Comparison of ENCODE assay signal across 22 cellular contexts in the genomic region with DNA sequence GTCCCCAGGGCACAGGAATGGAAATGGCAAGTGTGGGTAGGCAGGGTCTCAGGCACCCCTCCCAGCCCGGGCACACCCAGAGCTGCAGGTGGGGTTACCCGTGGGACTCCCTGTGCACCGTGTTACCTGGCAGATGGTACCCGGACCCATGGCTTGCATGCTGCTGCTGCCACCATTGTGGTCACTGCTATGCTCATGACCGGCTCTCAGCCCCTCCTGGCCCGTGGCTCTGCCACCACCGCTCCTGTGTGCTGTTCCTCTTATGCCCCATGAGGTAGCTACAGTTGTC.
"Had no signal": no experiment of that assay in that cellular context is flagged by ENCODE, and none has a peak within 500 bp of the region (broad histone marks: within the 10 kb centered on the region; RNA-seq: fewer than 3 reads in every experiment).

No MANE protein-coding gene starts in this region.

- H3K27ac ChIP-seq: ascending aorta, cardiac muscle cell, WERI-Rb-1 had no signal

- H3K27ac Mint-ChIP-seq: activated CD4-positive, alpha-beta memory T cell treated with anti-CD3 and anti-CD28 coated beads, Interleukin-2, amount 10 ng/mL, durations not matched to agents 7 days and 5 days; activated CD4-positive, alpha-beta T cell treated with anti-CD3 and anti-CD28 coated beads for 36 hours; activated CD8-positive, alpha-beta memory T cell treated with anti-CD3 and anti-CD28 coated beads, Interleukin-2, amount 10 ng/mL, durations not matched to agents 7 days and 5 days; activated CD8-positive, alpha-beta T cell treated with anti-CD3 and anti-CD28 coated beads, Interleukin-2, amount 10 ng/mL, durations not matched to agents 7 days and 5 days; activated naive CD4-positive, alpha-beta T cell treated with anti-CD3 and anti-CD28 coated beads, Interleukin-2, amount 10 ng/mL, durations not matched to agents 7 days and 5 days; activated naive CD4-positive, alpha-beta T cell treated with anti-CD3 and anti-CD28 coated beads, Interleukin-2, amount 50 U/mL, for 24 hours; activated naive CD8-positive, alpha-beta T cell; activated naive CD8-positive, alpha-beta T cell treated with anti-CD3 and anti-CD28 coated beads, Interleukin-2, amount 10 ng/mL, durations not matched to agents 7 days and 5 days; activated naive CD8-positive, alpha-beta T cell treated with anti-CD3 and anti-CD28 coated beads, Interleukin-2, amount 50 U/mL, for 24 hours; activated T-cell treated with anti-CD3 and anti-CD28 coated beads, Interleukin-2, amount 50 U/mL, for 24 hours; activated T-helper 2 cell treated with anti-CD3 and anti-CD28 coated beads, Interferon-gamma antibody, Interleukin-2, Interleukin-4, amounts not matched to agents 10 μg/mL and 5 μg/mL and 100 μg/mL, durations not matched to agents 14 hours and 24 hours and 36 hours; WTC11 had no signal

- H3K9me3 Mint-ChIP-seq: activated CD4-positive, alpha-beta memory T cell treated with anti-CD3 and anti-CD28 coated beads, Interleukin-2, amount 10 ng/mL, durations not matched to agents 7 days and 5 days; activated CD4-positive, alpha-beta T cell treated with anti-CD3 and anti-CD28 coated beads, Interleukin-2, amount 10 ng/mL, durations not matched to agents 7 days and 5 days; activated naive CD4-positive, alpha-beta T cell treated with anti-CD3 and anti-CD28 coated beads, Interleukin-2, amount 10 ng/mL, durations not matched to agents 7 days and 5 days; activated naive CD4-positive, alpha-beta T cell treated with anti-CD3 and anti-CD28 coated beads, Interleukin-2, amount 50 U/mL, for 24 hours; activated naive CD8-positive, alpha-beta T cell treated with anti-CD3 and anti-CD28 coated beads, Interleukin-2, amount 10 ng/mL, durations not matched to agents 7 days and 5 days; activated naive CD8-positive, alpha-beta T cell treated with anti-CD3 and anti-CD28 coated beads, Interleukin-2, amount 50 U/mL, for 24 hours; activated T-cell treated with anti-CD3 and anti-CD28 coated beads, Interleukin-2, amount 50 U/mL, for 24 hours; activated T-helper 2 cell treated with anti-CD3 and anti-CD28 coated beads, Interferon-gamma antibody, Interleukin-2, Interleukin-4, amounts not matched to agents 10 μg/mL and 5 μg/mL and 100 μg/mL, durations not matched to agents 14 hours and 24 hours and 36 hours; brain; central memory CD8-positive, alpha-beta T cell; T-cell; WTC11 had no signal

- H3K4me3 ChIP-seq: cardiac muscle cell had no signal

- H3K9me3 ChIP-seq: ascending aorta had no signal

- H3K27me3 Mint-ChIP-seq: activated CD4-positive, alpha-beta memory T cell treated with anti-CD3 and anti-CD28 coated beads, Interleukin-2, amount 10 ng/mL, durations not matched to agents 7 days and 5 days; activated naive CD4-positive, alpha-beta T cell treated with anti-CD3 and anti-CD28 coated beads, Interleukin-2, amount 50 U/mL, for 24 hours; activated naive CD8-positive, alpha-beta T cell; activated T-cell treated with anti-CD3 and anti-CD28 coated beads, Interleukin-2, amount 50 U/mL, for 24 hours; brain; central memory CD8-positive, alpha-beta T cell; T-cell; T-helper 17 cell had no signal

- H3K4me3 Mint-ChIP-seq: activated CD4-positive, alpha-beta memory T cell treated with anti-CD3 and anti-CD28 coated beads, Interleukin-2, amount 10 ng/mL, durations not matched to agents 7 days and 5 days; activated CD4-positive, alpha-beta T cell treated with anti-CD3 and anti-CD28 coated beads for 36 hours; activated CD4-positive, alpha-beta T cell treated with anti-CD3 and anti-CD28 coated beads, Interleukin-2, amount 10 ng/mL, durations not matched to agents 7 days and 5 days; activated CD8-positive, alpha-beta memory T cell treated with anti-CD3 and anti-CD28 coated beads, Interleukin-2, amount 10 ng/mL, durations not matched to agents 7 days and 5 days; activated CD8-positive, alpha-beta T cell treated with anti-CD3 and anti-CD28 coated beads, Interleukin-2, amount 10 ng/mL, durations not matched to agents 7 days and 5 days; activated naive CD4-positive, alpha-beta T cell treated with anti-CD3 and anti-CD28 coated beads, Interleukin-2, amount 10 ng/mL, durations not matched to agents 7 days and 5 days; activated naive CD4-positive, alpha-beta T cell treated with anti-CD3 and anti-CD28 coated beads, Interleukin-2, amount 50 U/mL, for 24 hours; activated naive CD8-positive, alpha-beta T cell; activated naive CD8-positive, alpha-beta T cell treated with anti-CD3 and anti-CD28 coated beads, Interleukin-2, amount 10 ng/mL, durations not matched to agents 7 days and 5 days; activated naive CD8-positive, alpha-beta T cell treated with anti-CD3 and anti-CD28 coated beads, Interleukin-2, amount 50 U/mL, for 24 hours; activated T-cell treated with anti-CD3 and anti-CD28 coated beads, Interleukin-2, amount 50 U/mL, for 24 hours; WTC11 had no signal

- DNase-seq: activated gamma-delta T cell, T1000 had no signal

- H3K36me3 ChIP-seq: ascending aorta, cardiac muscle cell, WERI-Rb-1 had no signal

- H3K36me3 Mint-ChIP-seq: activated CD8-positive, alpha-beta memory T cell treated with anti-CD3 and anti-CD28 coated beads, Interleukin-2, amount 10 ng/mL, durations not matched to agents 7 days and 5 days; activated naive CD4-positive, alpha-beta T cell treated with anti-CD3 and anti-CD28 coated beads, Interleukin-2, amount 10 ng/mL, durations not matched to agents 7 days and 5 days; activated naive CD4-positive, alpha-beta T cell treated with anti-CD3 and anti-CD28 coated beads, Interleukin-2, amount 50 U/mL, for 24 hours; activated naive CD8-positive, alpha-beta T cell; activated naive CD8-positive, alpha-beta T cell treated with anti-CD3 and anti-CD28 coated beads, Interleukin-2, amount 10 ng/mL, durations not matched to agents 7 days and 5 days; brain; T-cell; WTC11 had no signal

- H3K27me3 ChIP-seq: ascending aorta, cardiac muscle cell had no signal
